ENCODE assay signal across 8 cellular contexts in the genomic region with DNA sequence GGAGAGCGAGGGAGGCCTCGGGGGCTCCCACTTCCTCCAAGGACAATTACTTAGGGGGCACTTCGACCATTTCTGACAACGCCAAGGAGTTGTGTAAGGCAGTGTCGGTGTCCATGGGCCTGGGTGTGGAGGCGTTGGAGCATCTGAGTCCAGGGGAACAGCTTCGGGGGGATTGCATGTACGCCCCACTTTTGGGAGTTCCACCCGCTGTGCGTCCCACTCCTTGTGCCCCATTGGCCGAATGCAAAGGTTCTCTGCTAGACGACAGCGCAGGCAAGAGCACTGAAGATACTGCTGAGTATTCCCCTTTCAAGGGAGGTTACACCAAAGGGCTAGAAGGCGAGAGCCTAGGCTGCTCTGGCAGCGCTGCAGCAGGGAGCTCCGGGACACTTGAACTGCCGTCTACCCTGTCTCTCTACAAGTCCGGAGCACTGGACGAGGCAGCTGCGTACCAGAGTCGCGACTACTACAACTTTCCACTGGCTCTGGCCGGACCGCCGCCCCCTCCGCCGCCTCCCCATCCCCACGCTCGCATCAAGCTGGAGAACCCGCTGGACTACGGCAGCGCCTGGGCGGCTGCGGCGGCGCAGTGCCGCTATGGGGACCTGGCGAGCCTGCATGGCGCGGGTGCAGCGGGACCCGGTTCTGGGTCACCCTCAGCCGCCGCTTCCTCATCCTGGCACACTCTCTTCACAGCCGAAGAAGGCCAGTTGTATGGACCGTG. TPM values are rescaled to one million over a fixed set of nuclear protein-coding genes. Genes with fewer than 3 reads are reported as not detected.
DNase-seq lines count a peak whose midpoint lies in the region; ATAC-seq and TF ChIP-seq lines count a peak whose summit lies in the region.

No MANE protein-coding gene starts in this region.

- H3K36me3 Mint-ChIP-seq in CD14-positive monocyte, result peaks cover 7 to 8% of the 10 kb centered on the region in 2 donors
- H3K36me3 Mint-ChIP-seq in osteocyte (ENCODE audit: unreplicated experiment), result no peaks in the 10 kb centered on the region

- intact Hi-C loops in CD14-positive monocyte (cut with micrococcal nuclease), result no loop called here

- H3K9me3 Mint-ChIP-seq in CD14-positive monocyte (peaks cover 0 to 18% (median 4%) of the 10 kb centered on the region in 7 donors), osteocyte (ENCODE audit: unreplicated experiment) (peaks cover under 1% of the 10 kb centered on the region)

- H3K4me1 Mint-ChIP-seq in CD14-positive monocyte (peaks cover 26% of the 10 kb centered on the region), osteocyte (ENCODE audit: unreplicated experiment) (peaks cover 31% of the 10 kb centered on the region)

- TF ChIP-seq CTCF in CD14-positive monocyte (IDR thresholded peaks at IDR 0.05) (no peak), foreskin fibroblast (IDR thresholded peaks at IDR 0.05; ENCODE audit: low read depth, low read length) (no peak), osteocyte (IDR thresholded peaks at IDR 0.05) (no peak)

- H3K27ac Mint-ChIP-seq in CD14-positive monocyte (peak overlapping the region in 1 of 7 donors; percentile 20), osteocyte (ENCODE audit: unreplicated experiment) (peak overlapping the region; percentile 61)

- H3K27me3 Mint-ChIP-seq in CD14-positive monocyte (ENCODE audit: low read depth in 3 of 3), result peaks cover 50 to 73% (median 53%) of the 10 kb centered on the region in 3 donors
- no peaks in the 10 kb centered on the region for H3K27me3 Mint-ChIP-seq in osteocyte (ENCODE audit: unreplicated experiment)

- H3K4me3 Mint-ChIP-seq in CD14-positive monocyte, result peak overlapping the region; percentile 51 to 76
- H3K4me3 Mint-ChIP-seq in osteocyte (ENCODE audit: unreplicated experiment), result peak overlapping the region; percentile 83

- DNase-seq in CD14-positive monocyte (ENCODE audit: low spot score) (peak; percentile 45), RPMI7951 (ENCODE audit: low read depth) (peak; percentile 43), foreskin fibroblast (peak in 1 of 2 donors; percentile 49), osteocyte (ENCODE audit: extremely low spot score, unreplicated experiment) (peak; percentile 84), pons (ENCODE audit: low spot score) (no peak), NCI-H2196 treated with DMSO at 0.1 percent for 48 hours (lab: John Stamatoyannopoulos, UW; ENCODE audit: unreplicated experiment) (no peak), mesenteric fat pad (ENCODE audit: low spot score) (no peak)

- H3K4me3 ChIP-seq in foreskin fibroblast (ENCODE audit: low read depth in 1 of 2, low read length in 2 of 2), result peak overlapping the region; percentile 56 to 78

- ATAC-seq in HG03354 (IDR thresholded peaks at IDR 0.05; ENCODE audit: poor library complexity, severe bottlenecking, unreplicated experiment), result no peak

RNA-seq across cellular contexts. Expression of gene AR, which starts 2.1 kb away (rescaled TPM):
- not detected for polyA plus RNA-seq in CD14-positive monocyte
- total RNA-seq in RPMI7951 (2014; rRNA removed; shearing (Covaris generic)), result 12.5 and 13.0 TPM in 2 replicates
- total RNA-seq in osteocyte (10.2 and 10.4 TPM in 2 replicates), mesenteric fat pad (19.3 TPM)

Comparison
In these comparisons a context has a peak if more than half of its experiments do, and no peak if none do; other contexts are left out.
1. DNase-seq: peak in CD14-positive monocyte (single experiment), RPMI7951 (single experiment) and osteocyte (single experiment); none in pons (single experiment), NCI-H2196 treated with DMSO at 0.1 percent for 48 hours (single experiment) and mesenteric fat pad (single experiment).